37 cellular contexts compared by ENCODE assay signal in genomic region chr7:7612519-7612918, GRCh38. TPM values are rescaled to one million over a fixed set of nuclear protein-coding genes. Genes with fewer than 3 reads are reported as not detected.
DNase-seq lines count a peak whose midpoint lies in the region; ATAC-seq, FAIRE-seq and TF ChIP-seq lines count a peak whose summit lies in the region.
"Had no signal": no experiment of that assay in that cellular context is flagged by ENCODE, and none has a peak within 500 bp of the region (broad histone marks: within the 10 kb centered on the region; RNA-seq: fewer than 3 reads in every experiment).

No MANE protein-coding gene starts in this region.

- peak overlapping the region; percentile 13 for H3K27ac Mint-ChIP-seq in central memory CD8-positive, alpha-beta T cell (ENCODE audit: low read depth)
- H3K27ac Mint-ChIP-seq: B cell; CD14-positive monocyte; CD4-positive, alpha-beta memory T cell; CD4-positive, alpha-beta T cell; CD8-positive, alpha-beta memory T cell; CD8-positive, alpha-beta T cell had no signal

- H3K9ac ChIP-seq in SK-N-SH: no peak overlapping the region
- H3K9ac ChIP-seq: BLaER1; BLaER1 treated with 17β-estradiol and CSF1 and Interleukin-3, amounts not matched to agents 10 nM and 100 nM had no signal

- WGBS in SK-N-SH (ENCODE audit: low lambda C conversion rate): 73% methylated on average over 1 of the region's 1 CpG

- H3K9me3 ChIP-seq in SK-N-SH: no peaks in the 10 kb centered on the region
- H3K9me3 ChIP-seq: A549; BE2C; BLaER1; BLaER1 treated with 17β-estradiol and CSF1 and Interleukin-3, amounts not matched to agents 10 nM and 100 nM; Caco-2 had no signal

- H3K9me3 Mint-ChIP-seq in central memory CD8-positive, alpha-beta T cell: no peaks in the 10 kb centered on the region
- H3K9me3 Mint-ChIP-seq: CD4-positive, alpha-beta memory T cell; CD4-positive, alpha-beta T cell; CD4-positive, CD25-positive, alpha-beta regulatory T cell; CD8-positive, alpha-beta memory T cell; CD8-positive, alpha-beta T cell had no signal

- no peak for TF ChIP-seq CTCF in SK-N-SH (IDR thresholded peaks at IDR 0.05)

- CTCF ChIA-PET in SK-N-SH (lab: Yijun Ruan, JAX): interaction anchor here (0.8 to 2.0 kb wide), 10 partner anchors 8 to 684 kb away, joined by 3 to 8 read pairs (median 4); no protein-coding TSS in a partner anchor

- no peaks in the 10 kb centered on the region for H3K27me3 ChIP-seq in SK-N-SH (ENCODE audit: insufficient read depth)
- H3K27me3 ChIP-seq: BE2C; BLaER1; BLaER1 treated with 17β-estradiol and CSF1 and Interleukin-3, amounts not matched to agents 10 nM and 100 nM had no signal

- H3K4me1 Mint-ChIP-seq in central memory CD8-positive, alpha-beta T cell: no peaks in the 10 kb centered on the region
- H3K4me1 Mint-ChIP-seq: CD14-positive monocyte had no signal

- TF ChIP-seq RAD21 in SK-N-SH (IDR thresholded peaks at IDR 0.05; ENCODE audit: low read length): peak; percentile 29; the same call in 1 of the 2 replicates

- ATAC-seq in SK-N-SH treated with all-trans-retinoic acid at 6 μM for 48 hours: no peak
- ATAC-seq in central memory CD8-positive, alpha-beta T cell (replicated peaks; ENCODE audit: extremely low read depth, poor library complexity, severe bottlenecking): no peak
- ATAC-seq: A549; CD8-positive, alpha-beta T cell had no signal

- H3K4me1 ChIP-seq in SK-N-SH (ENCODE audit: control insufficient read depth in 1 of 2, insufficient read depth in 2 of 2, low read depth in 1 of 2, low read length in 1 of 2): peaks cover 0 to 41% of the 10 kb centered on the region in 2 experiments; a peak in 2 of 4 replicates
- H3K4me1 ChIP-seq: A549; BLaER1; BLaER1 treated with 17β-estradiol and CSF1 and Interleukin-3, amounts not matched to agents 10 nM and 100 nM; Caco-2 had no signal

- FAIRE-seq in H54 (lab: Jason Lieb, UNC): peak; percentile 81
- FAIRE-seq: A204.1, A549, D721Med had no signal

- TF ChIP-seq EP300 in SK-N-SH (IDR thresholded peaks at IDR 0.05; ENCODE audit: borderline replicate concordance in 1 of 2, low read depth in 1 of 2, low read length in 1 of 2): peak in 1 of 2 experiments; percentile 93; a peak in 2 of 4 replicates

- peaks cover 6% of the 10 kb centered on the region for H3K36me3 Mint-ChIP-seq in central memory CD8-positive, alpha-beta T cell (ENCODE audit: insufficient read depth)

- POLR2A ChIA-PET in SK-N-SH (lab: Yijun Ruan, JAX): interaction anchor here (1.0 to 1.8 kb wide), 3 partner anchors 28 to 649 kb away, joined by 4 to 8 read pairs (median 4); partner anchors contain the start of gene UMAD1

- TF ChIP-seq POLR2A in H54 (IDR thresholded peaks at IDR 0.05; ENCODE audit: low read depth, low read length): no peak

- H2AFZ ChIP-seq in SK-N-SH (ENCODE audit: low read depth): no peak overlapping the region

- peaks cover 22 to 35% of the 10 kb centered on the region in 2 experiments for H3K36me3 ChIP-seq in SK-N-SH (replicated peaks in 1 of 2; ENCODE audit: control insufficient read depth in 1 of 2, insufficient read depth in 2 of 2, low read length in 1 of 2)

- H3K4me3 ChIP-seq in SK-N-SH (ENCODE audit: low read depth in 2 of 2, low read length in 1 of 2): no peak overlapping the region
- H3K4me3 ChIP-seq: A549; BLaER1; BLaER1 treated with 17β-estradiol and CSF1 and Interleukin-3, amounts not matched to agents 10 nM and 100 nM had no signal

- no peak overlapping the region for H3K4me3 Mint-ChIP-seq in central memory CD8-positive, alpha-beta T cell
- H3K4me3 Mint-ChIP-seq: B cell; CD14-positive monocyte; CD4-positive, alpha-beta memory T cell; CD4-positive, alpha-beta T cell; CD4-positive, CD25-positive, alpha-beta regulatory T cell; CD8-positive, alpha-beta memory T cell; CD8-positive, alpha-beta T cell had no signal

- no peaks in the 10 kb centered on the region for H3K27me3 Mint-ChIP-seq in central memory CD8-positive, alpha-beta T cell
- H3K27me3 Mint-ChIP-seq: B cell; CD4-positive, alpha-beta memory T cell; CD4-positive, alpha-beta T cell; CD4-positive, CD25-positive, alpha-beta regulatory T cell; CD8-positive, alpha-beta memory T cell had no signal

- H3K27ac ChIP-seq in SK-N-SH (ENCODE audit: low read depth in 2 of 2, low read length in 1 of 2): peak overlapping the region in 1 of 2 experiments; percentile 94; a peak in 2 of 4 replicates
- H3K27ac ChIP-seq: 22Rv1; A549; BLaER1; BLaER1 treated with 17β-estradiol and CSF1 and Interleukin-3, amounts not matched to agents 10 nM and 100 nM; C4-2B had no signal

- no peaks in the 10 kb centered on the region for H3F3A ChIP-seq in SK-N-SH (replicated peaks; ENCODE audit: insufficient read depth)

- DNase-seq in SK-N-SH: peak; percentile 15
- no peak for DNase-seq in H54 (ENCODE audit: insufficient read length, low spot score)
- DNase-seq in central memory CD8-positive, alpha-beta T cell (ENCODE audit: low spot score in 2 of 2): no peak
- peak; percentile 1 for DNase-seq in left kidney (ENCODE audit: low read depth, low spot score)
- DNase-seq in DMS53 treated with DMSO at 0.1 percent for 48 hours (lab: John Stamatoyannopoulos, UW; ENCODE audit: unreplicated experiment): no peak
- DNase-seq in KG1 (lab: John Stamatoyannopoulos, UW): no peak
- DNase-seq in NCI-H510A (lab: John Stamatoyannopoulos, UW): no peak
- DNase-seq: 8988T; ACHN; AML-193; BE2C; C1 segment of cervical spinal cord; Caco-2; Calu3; CD4-positive, alpha-beta memory T cell; CD4-positive, alpha-beta T cell; CD4-positive, CD25-positive, alpha-beta regulatory T cell; CD8-positive, alpha-beta memory T cell; CD8-positive, alpha-beta T cell; COR-L47; DMS 273 treated with DMSO at 0.1 percent for 48 hours; DMS153; DMS53; DMS79; DMS79 treated with DMSO at 0.1 percent for 48 hours; DND-41; EL had no signal

- H3K9me2 ChIP-seq in SK-N-SH: no peaks in the 10 kb centered on the region

- H3K79me2 ChIP-seq in SK-N-SH (ENCODE audit: insufficient read depth): no peaks in the 10 kb centered on the region

- no peaks in the 10 kb centered on the region for H4K20me1 ChIP-seq in SK-N-SH (ENCODE audit: insufficient read depth)
- H4K20me1 ChIP-seq: BLaER1; BLaER1 treated with 17β-estradiol and CSF1 and Interleukin-3, amounts not matched to agents 10 nM and 100 nM had no signal

- no peak overlapping the region for H3K4me2 ChIP-seq in SK-N-SH
- H3K4me2 ChIP-seq: A549; BLaER1; BLaER1 treated with 17β-estradiol and CSF1 and Interleukin-3, amounts not matched to agents 10 nM and 100 nM had no signal

TF ChIP-seq in SK-N-SH, 30 proteins besides CTCF, POLR2A, EP300 and RAD21 (continues in another document):
- TF ChIP-seq NRF1 (IDR thresholded peaks at IDR 0.05; ENCODE audit: low read depth, low read length) (no peak), CHD2 (IDR thresholded peaks at IDR 0.05; ENCODE audit: low read length, partially characterized antibody) (peak; percentile 36), IRF3 (IDR thresholded peaks at IDR 0.05; ENCODE audit: low read depth, low read length) (no peak), GATA2 (CRISPR knock-in tag; IDR thresholded peaks at IDR 0.05) (peak; percentile 84), RXRA (IDR thresholded peaks at IDR 0.05; ENCODE audit: borderline replicate concordance, low read depth) (no peak), FOXJ3 (CRISPR knock-in tag; IDR thresholded peaks at IDR 0.05) (peak; percentile 87), RCOR1 (IDR thresholded peaks at IDR 0.05; ENCODE audit: low read length) (peak; percentile 86; the same call in 1 of the 2 replicates), MEF2A (IDR thresholded peaks at IDR 0.05; ENCODE audit: borderline replicate concordance, low read depth) (no peak), POLR2AphosphoS5 (IDR thresholded peaks at IDR 0.05; ENCODE audit: low read depth, low read length) (peak; percentile 16; the same call in 1 of the 2 replicates)

TF ChIP-seq in SK-N-SH treated with all-trans-retinoic acid at 6 μM for 48 hours, 23 proteins besides CTCF, POLR2A, EP300 and RAD21 (continues in another document):
- TF ChIP-seq ZC3H10 (CRISPR knock-in tag; IDR thresholded peaks at IDR 0.05) (no peak), ZNF8 (CRISPR knock-in tag; IDR thresholded peaks at IDR 0.05) (no peak), ZNF70 (CRISPR knock-in tag; IDR thresholded peaks at IDR 0.05) (no peak), CSRNP3 (CRISPR knock-in tag; IDR thresholded peaks at IDR 0.05) (no peak), PATZ1 (CRISPR knock-in tag; IDR thresholded peaks at IDR 0.05; ENCODE audit: borderline replicate concordance) (no peak), BACH2 (CRISPR knock-in tag; IDR thresholded peaks at IDR 0.05; ENCODE audit: borderline replicate concordance) (no peak), ARNTL (CRISPR knock-in tag; IDR thresholded peaks at IDR 0.05; ENCODE audit: borderline replicate concordance, low read depth) (no peak), GLIS3 (CRISPR knock-in tag; IDR thresholded peaks at IDR 0.05) (no peak)

RNA-seq across cellular contexts. Expression of gene UMAD1, which starts 28.0 kb away (rescaled TPM):
- polyA plus RNA-seq in SK-N-SH (2012; rRNA removed): 13.9 and 17.6 TPM in 2 replicates
- polyA plus RNA-seq in SK-N-SH (2012; cell fraction: cytosol; rRNA removed): 19.6 and 24.9 TPM in 2 replicates
- 7.5 and 9.7 TPM in 2 replicates for polyA plus RNA-seq in SK-N-SH (2012; cell fraction: nucleus; rRNA removed)

RNA-seq across cellular contexts. Expression of gene MIOS, which starts 45.8 kb away (rescaled TPM):
- 16.4 and 21.9 TPM in 2 replicates for polyA plus RNA-seq in SK-N-SH (2012; rRNA removed)
- polyA plus RNA-seq in SK-N-SH (2012; cell fraction: cytosol; rRNA removed): 22.1 and 23.9 TPM in 2 replicates
- polyA plus RNA-seq in SK-N-SH (2012; cell fraction: nucleus; rRNA removed): 21.1 and 31.7 TPM in 2 replicates

Comparison
In these comparisons a context has a peak if more than half of its experiments do, and no peak if none do; other contexts are left out.
1. DNase-seq: peak in SK-N-SH (single experiment) and left kidney (single experiment); none in H54 (single experiment), central memory CD8-positive, alpha-beta T cell (0 of 2), DMS53 treated with DMSO at 0.1 percent for 48 hours (single experiment), KG1 (single experiment) and NCI-H510A (single experiment).